ENCODE assay signal across 18 cellular contexts in the genomic region with DNA sequence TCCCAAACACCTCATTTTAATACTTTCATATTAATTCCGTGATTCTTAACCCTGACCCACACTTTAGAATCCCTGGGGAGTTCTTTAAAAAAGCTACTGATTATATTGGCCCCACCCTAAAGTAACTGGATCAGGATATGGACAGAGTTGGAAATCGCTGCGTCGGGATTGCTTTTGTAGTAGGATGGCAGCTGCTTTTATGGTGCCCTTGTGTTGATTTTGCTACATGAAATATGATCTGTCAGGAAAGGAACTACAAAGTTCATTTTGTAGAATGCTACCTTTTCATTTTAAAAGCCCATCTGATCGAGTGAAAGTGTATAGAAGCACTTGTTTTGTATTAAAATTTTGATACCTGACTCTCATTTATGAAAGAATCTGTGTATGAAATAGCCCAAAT. TPM values are rescaled to one million over a fixed set of nuclear protein-coding genes. Genes with fewer than 3 reads are reported as not detected.
DNase-seq lines count a peak whose midpoint lies in the region; ATAC-seq and TF ChIP-seq lines count a peak whose summit lies in the region.
"Had no signal": no experiment of that assay in that cellular context is flagged by ENCODE, and none has a peak within 500 bp of the region (broad histone marks: within the 10 kb centered on the region; RNA-seq: fewer than 3 reads in every experiment).

No MANE protein-coding gene starts in this region.

- CTCF ChIA-PET in activated CD4-positive, alpha-beta T cell treated with anti-CD3 and anti-CD28 coated beads for 36 hours (lab: Charles Lee): interaction anchor here (1.0 to 2.2 kb wide), 2 partner anchors 11 to 80 kb away, joined by 4 to 5 read pairs; no protein-coding TSS in a partner anchor

- intact Hi-C loops in activated CD4-positive, alpha-beta T cell treated with anti-CD3 and anti-CD28 coated beads for 36 hours (cut with DNase I, micrococcal nuclease): no loop called here
- intact Hi-C loops in psoas muscle (cut with DNase I): loop anchor here in 1 of 2 donors (5.0 kb wide), 1 partner anchor 43 kb away; no protein-coding TSS in a partner anchor

- no peaks in the 10 kb centered on the region for H3K36me3 ChIP-seq in psoas muscle (ENCODE audit: insufficient read depth in 1 of 2, low read depth in 1 of 2)
- H3K36me3 ChIP-seq: ascending aorta, MG63 had no signal

- H3K27ac ChIP-seq in psoas muscle: peak overlapping the region; percentile 32
- H3K27ac ChIP-seq: ascending aorta, sigmoid colon had no signal

- H3K4me1 Mint-ChIP-seq in activated CD4-positive, alpha-beta T cell treated with anti-CD3 and anti-CD28 coated beads for 36 hours: peaks cover 81% of the 10 kb centered on the region
- H3K4me1 Mint-ChIP-seq in activated naive CD8-positive, alpha-beta T cell (ENCODE audit: low read depth): peaks cover 84% of the 10 kb centered on the region

- H3K27me3 ChIP-seq in psoas muscle (ENCODE audit: insufficient read depth in 3 of 3, low read length in 2 of 3): no peaks in the 10 kb centered on the region
- H3K27me3 ChIP-seq: ascending aorta, MG63, sigmoid colon had no signal

- peaks cover 67% of the 10 kb centered on the region for H3K36me3 Mint-ChIP-seq in activated CD4-positive, alpha-beta T cell treated with anti-CD3 and anti-CD28 coated beads for 36 hours (ENCODE audit: low read depth)
- H3K36me3 Mint-ChIP-seq in activated naive CD8-positive, alpha-beta T cell: peaks cover 39% of the 10 kb centered on the region

- no peak overlapping the region for H3K4me3 ChIP-seq in psoas muscle
- H3K4me3 ChIP-seq: ascending aorta, MG63, sigmoid colon had no signal

- POLR2A ChIA-PET in activated CD4-positive, alpha-beta T cell treated with anti-CD3 and anti-CD28 coated beads for 36 hours (lab: Charles Lee): no interaction called here

- peak overlapping the region; percentile 22 for H3K27ac Mint-ChIP-seq in activated CD4-positive, alpha-beta T cell treated with anti-CD3 and anti-CD28 coated beads for 36 hours
- peak overlapping the region; percentile 58 for H3K27ac Mint-ChIP-seq in activated naive CD8-positive, alpha-beta T cell

- no peaks in the 10 kb centered on the region for H3K27me3 Mint-ChIP-seq in activated CD4-positive, alpha-beta T cell treated with anti-CD3 and anti-CD28 coated beads for 36 hours
- no peaks in the 10 kb centered on the region for H3K27me3 Mint-ChIP-seq in activated naive CD8-positive, alpha-beta T cell

- peaks cover 59% of the 10 kb centered on the region for H3K4me1 ChIP-seq in psoas muscle

- H3K4me3 Mint-ChIP-seq in activated CD4-positive, alpha-beta T cell treated with anti-CD3 and anti-CD28 coated beads for 36 hours: no peak overlapping the region
- H3K4me3 Mint-ChIP-seq in activated naive CD8-positive, alpha-beta T cell: no peak overlapping the region

- no peak for TF ChIP-seq CTCF in psoas muscle (IDR thresholded peaks at IDR 0.05)

- no peak for ATAC-seq in activated CD4-positive, alpha-beta T cell treated with anti-CD3 and anti-CD28 coated beads for 36 hours
- ATAC-seq in psoas muscle (no peak), GM19351 (IDR thresholded peaks at IDR 0.05; ENCODE audit: unreplicated experiment) (no peak)

- in situ Hi-C loops in ACHN (cut with HindIII; ENCODE audit: low pct_ligation_motif_present, low pct_unique_long_range_greater_than_20kb, low sequenced_read_pairs): no loop called here

- 30 to 52% (median 35%) methylated on average over 5 of the region's 5 CpGs for WGBS in psoas muscle, 3 donors

- no peak for DNase-seq in activated CD4-positive, alpha-beta T cell treated with anti-CD3 and anti-CD28 coated beads for 36 hours
- no peak for DNase-seq in activated CD4-positive, alpha-beta T cell treated with anti-CD3 and anti-CD28 coated beads, Interleukin-2, amount 50 U/mL, for 1 hour
- DNase-seq in HT-29 (ENCODE audit: low spot score) (peak; percentile 27), psoas muscle (no peak), ACHN (no peak), anterior cingulate cortex (lab: John Stamatoyannopoulos, UW) (no peak)
- DNase-seq: activated effector memory CD4-positive, alpha-beta T cell treated with anti-CD3 and anti-CD28 coated beads, Interleukin-2, amount 50 U/mL, for 16 hours; hippocampal formation; kidney; MG63; midbrain; NCI-H2029 treated with DMSO at 0.1 percent for 48 hours; nucleus accumbens; sigmoid colon; stimulated activated CD4-positive, alpha-beta T cell treated with anti-CD3 and anti-CD28 coated beads, Interleukin-2, amount 100 ng/mL, for 24 hours had no signal

- H3K9me3 ChIP-seq in psoas muscle: no peaks in the 10 kb centered on the region
- H3K9me3 ChIP-seq: ascending aorta, MG63, sigmoid colon had no signal

- H3K9me3 Mint-ChIP-seq in activated CD4-positive, alpha-beta T cell treated with anti-CD3 and anti-CD28 coated beads for 36 hours (ENCODE audit: low read depth): peaks cover 7% of the 10 kb centered on the region
- H3K9me3 Mint-ChIP-seq in activated naive CD8-positive, alpha-beta T cell (ENCODE audit: low read depth): no peaks in the 10 kb centered on the region

RNA-seq across cellular contexts. Expression of a gene that starts 43.6 kb away (rescaled TPM):
- 10 to 100 TPM; 45.8 to 45.9 TPM for total RNA-seq in activated CD4-positive, alpha-beta T cell treated with anti-CD3 and anti-CD28 coated beads for 36 hours
- 4.6 and 6.3 TPM in 2 replicates for total RNA-seq in HT-29 (2014; rRNA removed; shearing (Covaris generic))
- 10 to 100 TPM in 2 of 4 donors, 1 to 10 TPM in 2; 6.9 to 21.2 (median 11.5) TPM for total RNA-seq in psoas muscle
- polyA plus RNA-seq in psoas muscle: 1 to 10 TPM; 2.1 to 6.7 (median 3.3) TPM
